Comparison of ENCODE assay signal across 13 cellular contexts in genomic region chr1:26972821-26973220, GRCh38. TPM values are rescaled to one million over a fixed set of nuclear protein-coding genes. Genes with fewer than 3 reads are reported as not detected.
DNase-seq lines count a peak whose midpoint lies in the region; ATAC-seq and TF ChIP-seq lines count a peak whose summit lies in the region.
"Had no signal": no experiment of that assay in that cellular context is flagged by ENCODE, and none has a peak within 500 bp of the region (broad histone marks: within the 10 kb centered on the region; RNA-seq: fewer than 3 reads in every experiment).

No MANE protein-coding gene starts in this region.

- CTCF ChIA-PET in activated CD8-positive, alpha-beta T cell treated with anti-CD3 and anti-CD28 coated beads, Interleukin-2, amount 10 ng/mL, durations not matched to agents 7 days and 5 days (lab: Charles Lee), result interaction anchor here (1.0 kb wide), 1 partner anchor 24 kb away, joined by 4 read pairs; no protein-coding TSS in a partner anchor
- CTCF ChIA-PET in activated CD8-positive, alpha-beta T cell treated with anti-CD3 and anti-CD28 coated beads for 36 hours (lab: Charles Lee), result interaction anchor here (1.1 kb wide), 1 partner anchor 73 kb away, joined by 4 read pairs; no protein-coding TSS in a partner anchor

- DNase-seq in activated CD8-positive, alpha-beta T cell treated with anti-CD3 and anti-CD28 coated beads, Interleukin-2, amount 10 ng/mL, durations not matched to agents 7 days and 5 days, result no peak
- DNase-seq in activated CD8-positive, alpha-beta T cell treated with anti-CD3 and anti-CD28 coated beads for 36 hours, result no peak
- DNase-seq in DMS153 treated with DMSO at 0.1 percent for 48 hours (lab: John Stamatoyannopoulos, UW; ENCODE audit: unreplicated experiment), result no peak
- DNase-seq: C1 segment of cervical spinal cord, DMS 273 treated with DMSO at 0.1 percent for 48 hours, GOT3, MM.1S, NCI-H1105, NCI-H187, NCI-H446 treated with DMSO at 0.1 percent for 48 hours, NCI-H774, PC-9 had no signal

- intact Hi-C loops in activated CD8-positive, alpha-beta T cell treated with anti-CD3 and anti-CD28 coated beads for 36 hours (cut with micrococcal nuclease), result no loop called here

- H3K9me3 Mint-ChIP-seq in activated CD8-positive, alpha-beta T cell treated with anti-CD3 and anti-CD28 coated beads, Interleukin-2, amount 10 ng/mL, durations not matched to agents 7 days and 5 days (ENCODE audit: insufficient read depth), result no peaks in the 10 kb centered on the region
- no peaks in the 10 kb centered on the region for H3K9me3 Mint-ChIP-seq in activated CD8-positive, alpha-beta T cell treated with anti-CD3 and anti-CD28 coated beads for 36 hours
- no peaks in the 10 kb centered on the region for H3K9me3 Mint-ChIP-seq in nephron

- POLR2A ChIA-PET in activated CD8-positive, alpha-beta T cell treated with anti-CD3 and anti-CD28 coated beads, Interleukin-2, amount 10 ng/mL, durations not matched to agents 7 days and 5 days (lab: Charles Lee), result no interaction called here
- POLR2A ChIA-PET in activated CD8-positive, alpha-beta T cell treated with anti-CD3 and anti-CD28 coated beads for 36 hours (lab: Charles Lee), result interaction anchor here (0.7 to 1.1 kb wide), 2 partner anchors 10 to 83 kb away, joined by 3 read pairs; partner anchors contain the start of gene GPN2

- TF ChIP-seq CTCF in activated CD8-positive, alpha-beta T cell treated with anti-CD3 and anti-CD28 coated beads for 36 hours (IDR thresholded peaks at IDR 0.05), result no peak
- no peak for TF ChIP-seq CTCF in nephron (IDR thresholded peaks at IDR 0.05; ENCODE audit: unreplicated experiment in 3 of 3)

- no peak overlapping the region for H3K4me3 Mint-ChIP-seq in activated CD8-positive, alpha-beta T cell treated with anti-CD3 and anti-CD28 coated beads, Interleukin-2, amount 10 ng/mL, durations not matched to agents 7 days and 5 days
- no peak overlapping the region for H3K4me3 Mint-ChIP-seq in activated CD8-positive, alpha-beta T cell treated with anti-CD3 and anti-CD28 coated beads for 36 hours
- no peak overlapping the region for H3K4me3 Mint-ChIP-seq in nephron

- peaks cover 13% of the 10 kb centered on the region for H3K4me1 Mint-ChIP-seq in activated CD8-positive, alpha-beta T cell treated with anti-CD3 and anti-CD28 coated beads, Interleukin-2, amount 10 ng/mL, durations not matched to agents 7 days and 5 days (ENCODE audit: low read depth)
- H3K4me1 Mint-ChIP-seq in activated CD8-positive, alpha-beta T cell treated with anti-CD3 and anti-CD28 coated beads for 36 hours (ENCODE audit: low read depth), result no peaks in the 10 kb centered on the region
- peaks cover 8% of the 10 kb centered on the region for H3K4me1 Mint-ChIP-seq in nephron

- peak overlapping the region; percentile 46 for H3K27ac Mint-ChIP-seq in activated CD8-positive, alpha-beta T cell treated with anti-CD3 and anti-CD28 coated beads, Interleukin-2, amount 10 ng/mL, durations not matched to agents 7 days and 5 days
- H3K27ac Mint-ChIP-seq in activated CD8-positive, alpha-beta T cell treated with anti-CD3 and anti-CD28 coated beads for 36 hours, result no peak overlapping the region
- peak overlapping the region in 2 of 3 experiments; percentile 16 to 17 for H3K27ac Mint-ChIP-seq in nephron

- peaks cover 14% of the 10 kb centered on the region for H3K27me3 Mint-ChIP-seq in activated CD8-positive, alpha-beta T cell treated with anti-CD3 and anti-CD28 coated beads, Interleukin-2, amount 10 ng/mL, durations not matched to agents 7 days and 5 days (ENCODE audit: low read depth)
- H3K27me3 Mint-ChIP-seq in activated CD8-positive, alpha-beta T cell treated with anti-CD3 and anti-CD28 coated beads for 36 hours, result peaks cover 4% of the 10 kb centered on the region
- H3K27me3 Mint-ChIP-seq in nephron (ENCODE audit: low read depth), result peaks cover 3% of the 10 kb centered on the region

- ATAC-seq in activated CD8-positive, alpha-beta T cell treated with anti-CD3 and anti-CD28 coated beads, Interleukin-2, amount 10 ng/mL, durations not matched to agents 7 days and 5 days, result no peak
- ATAC-seq in activated CD8-positive, alpha-beta T cell treated with anti-CD3 and anti-CD28 coated beads for 36 hours, result no peak

- no peaks in the 10 kb centered on the region for H3K36me3 Mint-ChIP-seq in activated CD8-positive, alpha-beta T cell treated with anti-CD3 and anti-CD28 coated beads, Interleukin-2, amount 10 ng/mL, durations not matched to agents 7 days and 5 days (ENCODE audit: low read depth)
- no peaks in the 10 kb centered on the region for H3K36me3 Mint-ChIP-seq in activated CD8-positive, alpha-beta T cell treated with anti-CD3 and anti-CD28 coated beads for 36 hours (ENCODE audit: low read depth)
- H3K36me3 Mint-ChIP-seq in nephron (ENCODE audit: low read depth), result no peaks in the 10 kb centered on the region

RNA-seq across cellular contexts. Expression of gene KDF1, which starts 12.6 kb away (rescaled TPM):
- total RNA-seq in activated CD8-positive, alpha-beta T cell treated with anti-CD3 and anti-CD28 coated beads, Interleukin-2, amount 10 ng/mL, durations not matched to agents 7 days and 5 days, result not detected
- total RNA-seq in activated CD8-positive, alpha-beta T cell treated with anti-CD3 and anti-CD28 coated beads for 36 hours, result under 1 TPM; 0.18 to 0.27 TPM

RNA-seq across cellular contexts. Expression of gene TRNP1, which starts 20.7 kb away (rescaled TPM):
- total RNA-seq in activated CD8-positive, alpha-beta T cell treated with anti-CD3 and anti-CD28 coated beads, Interleukin-2, amount 10 ng/mL, durations not matched to agents 7 days and 5 days, result not detected
- under 1 TPM; 0.16 to 0.38 TPM for total RNA-seq in activated CD8-positive, alpha-beta T cell treated with anti-CD3 and anti-CD28 coated beads for 36 hours

RNA-seq across cellular contexts. Expression of gene TENT5B, which starts 39.8 kb away (rescaled TPM):
- not detected for total RNA-seq in activated CD8-positive, alpha-beta T cell treated with anti-CD3 and anti-CD28 coated beads, Interleukin-2, amount 10 ng/mL, durations not matched to agents 7 days and 5 days
- not detected for total RNA-seq in activated CD8-positive, alpha-beta T cell treated with anti-CD3 and anti-CD28 coated beads for 36 hours

RNA-seq across cellular contexts. Expression of gene NUDC, which starts 51.3 kb away (rescaled TPM):
- 10 to 100 TPM; 85.1 to 91.2 TPM for total RNA-seq in activated CD8-positive, alpha-beta T cell treated with anti-CD3 and anti-CD28 coated beads, Interleukin-2, amount 10 ng/mL, durations not matched to agents 7 days and 5 days
- total RNA-seq in activated CD8-positive, alpha-beta T cell treated with anti-CD3 and anti-CD28 coated beads for 36 hours, result 100 to 1,000 TPM in 1 of 2 experiments, 10 to 100 TPM in 1; 97.0 to 103 TPM

RNA-seq across cellular contexts. Expression of gene NR0B2, which starts 59.0 kb away (rescaled TPM):
- total RNA-seq in activated CD8-positive, alpha-beta T cell treated with anti-CD3 and anti-CD28 coated beads, Interleukin-2, amount 10 ng/mL, durations not matched to agents 7 days and 5 days, result not detected
- not detected for total RNA-seq in activated CD8-positive, alpha-beta T cell treated with anti-CD3 and anti-CD28 coated beads for 36 hours
- total RNA-seq: PC-9 had no signal
